Comparison of ENCODE assay signal across 1 cellular context in genomic region chr5:42992035-42992570, GRCh38.
TF ChIP-seq lines count a peak whose summit lies in the region.

No MANE protein-coding gene starts in this region.

TF ChIP-seq in WTC11, 78 proteins besides CTCF, POLR2A, EP300 and RAD21 (continued from another document):
- no peak for TF ChIP-seq ATF2 (CRISPR knock-in tag; IDR thresholded peaks at IDR 0.05; ENCODE audit: borderline replicate concordance, low read depth)
- no peak for TF ChIP-seq PRDM15 (CRISPR knock-in tag; IDR thresholded peaks at IDR 0.05)
- no peak for TF ChIP-seq ATF3 (CRISPR knock-in tag; conservative IDR thresholded peaks at IDR 0.05)
- TF ChIP-seq FOXK1 (CRISPR knock-in tag; IDR thresholded peaks at IDR 0.05), result peak; percentile 37; the same call in 1 of the 2 replicates
- TF ChIP-seq NFYB (CRISPR knock-in tag; conservative IDR thresholded peaks at IDR 0.05; ENCODE audit: low read depth), result no peak
- TF ChIP-seq JUN (CRISPR knock-in tag; IDR thresholded peaks at IDR 0.05), result no peak
- TF ChIP-seq SMAD4 (CRISPR knock-in tag; IDR thresholded peaks at IDR 0.05), result no peak
- no peak for TF ChIP-seq ARID4B (CRISPR knock-in tag; IDR thresholded peaks at IDR 0.05; ENCODE audit: borderline replicate concordance)
- no peak for TF ChIP-seq USF2 (CRISPR knock-in tag; IDR thresholded peaks at IDR 0.05)
- no peak for TF ChIP-seq CREM (CRISPR knock-in tag; IDR thresholded peaks at IDR 0.05)
- 0 out of 2 replicates have a peak, but pooled peaks have one; percentile 13 for TF ChIP-seq ZNF512 (CRISPR knock-in tag; IDR thresholded peaks at IDR 0.05; ENCODE audit: borderline replicate concordance)
- peak; percentile 38; the same call in 1 of the 2 replicates for TF ChIP-seq ETV6 (CRISPR knock-in tag; IDR thresholded peaks at IDR 0.05)
- TF ChIP-seq OVOL2 (CRISPR knock-in tag; IDR thresholded peaks at IDR 0.05; ENCODE audit: borderline replicate concordance), result no peak
- TF ChIP-seq ZNF396 (CRISPR knock-in tag; IDR thresholded peaks at IDR 0.05; ENCODE audit: borderline replicate concordance), result no peak
